ENCODE assay signal across 15 cellular contexts in the genomic region with DNA sequence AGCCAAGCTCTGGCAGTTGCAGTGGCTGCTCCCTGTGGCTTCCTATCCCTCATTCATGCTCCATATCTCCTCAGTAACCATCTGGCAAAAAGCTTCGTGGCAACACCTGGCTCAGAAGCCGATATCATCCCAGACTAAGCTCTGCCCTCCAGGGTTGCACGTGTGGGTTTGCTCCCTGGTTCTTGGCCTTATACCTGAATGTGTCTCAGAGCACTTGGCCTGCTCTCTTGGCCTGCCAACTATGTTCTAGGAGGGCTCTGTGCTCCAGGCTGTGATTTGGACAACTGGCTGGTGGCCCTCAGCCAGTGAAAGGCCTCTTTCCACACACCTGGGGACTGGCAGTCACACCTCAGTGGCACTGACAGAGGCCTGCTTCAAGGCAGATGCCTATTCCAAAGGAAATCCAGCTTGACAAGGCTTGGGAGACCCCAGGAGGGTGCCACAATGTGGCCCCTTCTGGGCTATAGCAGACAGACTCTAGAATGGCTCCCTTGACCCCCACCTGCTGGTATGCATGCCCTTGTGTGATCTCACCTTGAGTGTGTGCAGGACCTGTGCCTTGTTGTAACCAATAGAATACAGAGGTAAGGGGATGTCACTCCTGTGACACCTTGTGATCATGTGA. TPM values are rescaled to one million over a fixed set of nuclear protein-coding genes. Genes with fewer than 3 reads are reported as not detected.
DNase-seq lines count a peak whose midpoint lies in the region; ATAC-seq and TF ChIP-seq lines count a peak whose summit lies in the region.
"Had no signal": no experiment of that assay in that cellular context is flagged by ENCODE, and none has a peak within 500 bp of the region (broad histone marks: within the 10 kb centered on the region; RNA-seq: fewer than 3 reads in every experiment).

No MANE protein-coding gene starts in this region.

- H3K79me1 ChIP-seq in neuronal stem cell (ENCODE audit: low read depth, low read length) = peaks cover 3% of the 10 kb centered on the region

- peak overlapping the region; percentile 76 to 92 (median 78) for H3K4me3 Mint-ChIP-seq in brain

- WGBS in neuronal stem cell (ENCODE audit: extremely low coverage in 2 of 2, insufficient read length in 2 of 2, insufficient replicate concordance in 1 of 2), 2 donors = no CpG with 5 or more reads among the region's 3 CpGs
- WGBS in gastroesophageal sphincter (ENCODE audit: low coverage in 1 of 2), 2 donors = 0% methylated on average over 1 of the region's 3 CpGs; no CpG with 5 or more reads in 1 of the 2 donors

- peaks cover 0 to 2% (median 0%) of the 10 kb centered on the region in 5 experiments for H3K9me3 Mint-ChIP-seq in brain

- peaks cover 0 to 14% of the 10 kb centered on the region in 2 donors for H3K4me1 ChIP-seq in neuronal stem cell (ENCODE audit: control insufficient read depth in 2 of 2, insufficient read depth in 1 of 2, low read depth in 1 of 2, low read length in 2 of 2)
- peaks cover 0 to 30% (median 13%) of the 10 kb centered on the region in 3 donors for H3K4me1 ChIP-seq in gastroesophageal sphincter

- H2BK12ac ChIP-seq in neuronal stem cell (ENCODE audit: low read length) = peak overlapping the region; percentile 9

- H3K27me3 ChIP-seq in neuronal stem cell (ENCODE audit: control insufficient read depth in 3 of 3, insufficient read depth in 3 of 3, low read depth in 1 of 3, low read length in 3 of 3) (peaks cover 17 to 86% (median 49%) of the 10 kb centered on the region in 3 experiments), gastroesophageal sphincter (no peaks in the 10 kb centered on the region)
- H3K27me3 ChIP-seq: testis had no signal

- TF ChIP-seq EP300 in gastroesophageal sphincter (IDR thresholded peaks at IDR 0.05) = no peak

- TF ChIP-seq POLR2A in gastroesophageal sphincter (IDR thresholded peaks at IDR 0.05) = no peak

- no peak overlapping the region for H3K14ac ChIP-seq in neuronal stem cell (ENCODE audit: low read length)

- no peaks in the 10 kb centered on the region for H3K36me3 ChIP-seq in neuronal stem cell (replicated peaks in 1 of 2; ENCODE audit: control insufficient read depth in 2 of 2, insufficient read depth in 2 of 2, low read length in 2 of 2)
- peaks cover 0 to 28% of the 10 kb centered on the region in 2 donors for H3K36me3 ChIP-seq in gastroesophageal sphincter
- H3K36me3 ChIP-seq: brain microvascular endothelial cell had no signal

- H3K9ac ChIP-seq in neuronal stem cell (ENCODE audit: low read depth, low read length, poor library complexity) = no peak overlapping the region

- peaks cover 5% of the 10 kb centered on the region for H3K4me1 Mint-ChIP-seq in brain

- peak overlapping the region; percentile 39 for H2BK5ac ChIP-seq in neuronal stem cell (ENCODE audit: low read length)

- TF ChIP-seq CTCF in GM13976 (IDR thresholded peaks at IDR 0.05; ENCODE audit: borderline replicate concordance, control extremely low read depth, extremely low read depth, insufficient read depth, missing control alignments) = no peak
- TF ChIP-seq CTCF in brain (conservative IDR thresholded peaks at IDR 0.05) = no peak
- TF ChIP-seq CTCF in gastroesophageal sphincter (IDR thresholded peaks at IDR 0.05) = no peak

- H3K27ac ChIP-seq in neuronal stem cell (replicated peaks; ENCODE audit: low read length) (no peak overlapping the region), gastroesophageal sphincter (no peak overlapping the region)
- H3K27ac ChIP-seq: brain microvascular endothelial cell, testis had no signal

- H3K18ac ChIP-seq in neuronal stem cell (ENCODE audit: low read length) = no peak overlapping the region

- H2AK5ac ChIP-seq in neuronal stem cell (ENCODE audit: low read depth, low read length) = peak overlapping the region; percentile 99

- DNase-seq in NCI-H345 (lab: John Stamatoyannopoulos, UW) (peak; percentile 27), NCI-H345 treated with DMSO at 0.1 percent for 48 hours (lab: John Stamatoyannopoulos, UW; ENCODE audit: unreplicated experiment) (no peak), GM13976 (ENCODE audit: low spot score) (peak; percentile 13), neuronal stem cell (ENCODE audit: low spot score) (no peak)
- DNase-seq: 8988T, brain microvascular endothelial cell, DMS153, NCI-H446, testis had no signal

- peak overlapping the region; percentile 5 for H4K8ac ChIP-seq in neuronal stem cell (ENCODE audit: low read depth, low read length)

- H3K4me3 ChIP-seq in neuronal stem cell (ENCODE audit: low read length in 2 of 2) (no peak overlapping the region), gastroesophageal sphincter (no peak overlapping the region)
- H3K4me3 ChIP-seq: smooth muscle cell, testis had no signal

- no peak overlapping the region for H3K4ac ChIP-seq in neuronal stem cell (ENCODE audit: low read length)

- H3K27ac Mint-ChIP-seq in brain = peak overlapping the region in 2 of 5 experiments; percentile 85 to 86

- H2AFZ ChIP-seq in neuronal stem cell (ENCODE audit: low read length) = no peak overlapping the region

- no peak overlapping the region for H4K91ac ChIP-seq in neuronal stem cell (ENCODE audit: low read depth, low read length, poor library complexity)

- no peaks in the 10 kb centered on the region for H3K9me3 ChIP-seq in neuronal stem cell (replicated peaks in 1 of 2; ENCODE audit: control insufficient read depth in 2 of 2, insufficient read depth in 1 of 2, low read depth in 1 of 2, low read length in 2 of 2)
- H3K9me3 ChIP-seq in gastroesophageal sphincter = no peaks in the 10 kb centered on the region
- H3K9me3 ChIP-seq: testis had no signal

- ATAC-seq in HG02970 (IDR thresholded peaks at IDR 0.05; ENCODE audit: low FRiP score, unreplicated experiment) (no peak), gastroesophageal sphincter (no peak), HG02610 (IDR thresholded peaks at IDR 0.05; ENCODE audit: unreplicated experiment) (no peak)

- H2BK120ac ChIP-seq in neuronal stem cell (ENCODE audit: low read depth, low read length) = no peak overlapping the region

- no peak overlapping the region for H3K4me2 ChIP-seq in neuronal stem cell (ENCODE audit: insufficient read depth, low read length, poor library complexity, severe bottlenecking)
- H3K4me2 ChIP-seq: smooth muscle cell had no signal

- in situ Hi-C loops in GM13976 (cut with MboI; ENCODE audit: low sequenced_read_pairs, unreplicated experiment) = no loop called here

- peaks cover 10% of the 10 kb centered on the region for H3K36me3 Mint-ChIP-seq in brain

- H3K27me3 Mint-ChIP-seq in brain = peaks cover 2% of the 10 kb centered on the region

- H3K23ac ChIP-seq in neuronal stem cell (ENCODE audit: low read depth, low read length, poor library complexity) = peak overlapping the region; percentile 8

- peak overlapping the region; percentile 93 for H2BK15ac ChIP-seq in neuronal stem cell (ENCODE audit: low read length)

RNA-seq across cellular contexts. Expression of gene PLD4, which starts 10.5 kb away (rescaled TPM):
- polyA plus RNA-seq in brain (ENCODE audit: insufficient read depth, low read depth, low replicate concordance) = 6.0 TPM
- polyA plus RNA-seq in neuronal stem cell (2013, experiment 1 of 2) = 0.04 TPM
- 0.03 TPM for polyA plus RNA-seq in neuronal stem cell (2013, experiment 2 of 2)
- total RNA-seq in gastroesophageal sphincter = under 1 TPM in 3 of 4 donors, not detected in 1; under 0.01 to 0.42 (median 0.31) TPM
- total RNA-seq: glomerular endothelial cell had no signal

RNA-seq across cellular contexts. Expression of gene AHNAK2, which starts 43.0 kb away (rescaled TPM):
- 6.6 TPM for polyA plus RNA-seq in brain (ENCODE audit: insufficient read depth, low read depth, low replicate concordance)
- 0.43 TPM for polyA plus RNA-seq in neuronal stem cell (2013, experiment 1 of 2)
- 0.46 TPM for polyA plus RNA-seq in neuronal stem cell (2013, experiment 2 of 2)
- 100 to 1,000 TPM; 105 to 529 (median 239) TPM for total RNA-seq in gastroesophageal sphincter

RNA-seq across cellular contexts. Expression of gene CLBA1, which starts 50.5 kb away (rescaled TPM):
- polyA plus RNA-seq in brain (ENCODE audit: insufficient read depth, low read depth, low replicate concordance) = 15.8 TPM
- polyA plus RNA-seq in neuronal stem cell (2013, experiment 1 of 2) = 6.1 TPM
- polyA plus RNA-seq in neuronal stem cell (2013, experiment 2 of 2) = 6.0 TPM
- 1 to 10 TPM; 2.4 to 8.8 (median 5.8) TPM for total RNA-seq in gastroesophageal sphincter

Comparison
In these comparisons a context has a peak if more than half of its experiments do, and no peak if none do; other contexts are left out.
1. DNase-seq: peak in NCI-H345 (single experiment) and GM13976 (single experiment); none in NCI-H345 treated with DMSO at 0.1 percent for 48 hours (single experiment) and neuronal stem cell (single experiment).